19 cellular contexts compared by ENCODE assay signal in genomic region chr14:33668066-33668465, GRCh38.
"Had no signal": no experiment of that assay in that cellular context is flagged by ENCODE, and none has a peak within 500 bp of the region (broad histone marks: within the 10 kb centered on the region; RNA-seq: fewer than 3 reads in every experiment).

No MANE protein-coding gene starts in this region.

- H3K4me1 ChIP-seq: esophagus squamous epithelium, gastrocnemius medialis, heart right ventricle, parathyroid adenoma, sigmoid colon, tibial artery, uterus had no signal

- H3K4me3 Mint-ChIP-seq: activated CD8-positive, alpha-beta T cell treated with anti-CD3 and anti-CD28 coated beads for 36 hours; activated naive CD8-positive, alpha-beta T cell; naive B cell; stimulated activated memory B cell treated with anti-CD40 and anti-IgM and Interleukin-4, amounts not matched to agents 10 μg/mL and 1 μg/mL and 100 μg/mL, for 72 hours; WTC11 had no signal

- H3K4me1 Mint-ChIP-seq: naive B cell; stimulated activated memory B cell treated with anti-CD40 and anti-IgM and Interleukin-4, amounts not matched to agents 10 μg/mL and 1 μg/mL and 100 μg/mL, for 72 hours had no signal

- ATAC-seq: activated CD8-positive, alpha-beta T cell treated with anti-CD3 and anti-CD28 coated beads for 36 hours; gastrocnemius medialis; heart right ventricle; stimulated activated memory B cell treated with anti-CD40 and anti-IgM and Interleukin-4, amounts not matched to agents 10 μg/mL and 1 μg/mL and 100 μg/mL, for 72 hours; WTC11 had no signal

- H3K4me3 ChIP-seq: esophagus squamous epithelium, gastrocnemius medialis, heart right ventricle, sigmoid colon, tibial artery, uterus had no signal

- DNase-seq: activated CD4-positive, alpha-beta T cell treated with anti-CD3 and anti-CD28 coated beads for 4 hours; activated CD8-positive, alpha-beta T cell treated with anti-CD3 and anti-CD28 coated beads for 36 hours; activated gamma-delta T cell; activated T-cell treated with anti-CD3 and anti-CD28 coated beads, Interleukin-2, amount 50 U/mL, for 48 hours; amniotic stem cell; cerebellar nuclear complex; effector CD8-positive, alpha-beta T cell; esophagus squamous epithelium; gastrocnemius medialis; heart right ventricle; naive B cell; sigmoid colon; stimulated activated CD4-positive, alpha-beta T cell treated with anti-CD3 and anti-CD28 coated beads, Interleukin-12 subunit alpha, Interleukin-12 subunit beta, amount 100 ng/mL, for 4 hours; tibial artery; uterus had no signal

- H3K27ac ChIP-seq: esophagus squamous epithelium, gastrocnemius medialis, heart right ventricle, parathyroid adenoma, sigmoid colon, tibial artery, uterus had no signal

- H3K9me3 ChIP-seq: gastrocnemius medialis, sigmoid colon had no signal

- H3K27me3 ChIP-seq: esophagus squamous epithelium, gastrocnemius medialis, heart right ventricle, sigmoid colon, tibial artery, uterus had no signal

- H3K27ac Mint-ChIP-seq: activated CD8-positive, alpha-beta T cell treated with anti-CD3 and anti-CD28 coated beads for 36 hours; activated naive CD8-positive, alpha-beta T cell; naive B cell; stimulated activated memory B cell treated with anti-CD40 and anti-IgM and Interleukin-4, amounts not matched to agents 10 μg/mL and 1 μg/mL and 100 μg/mL, for 72 hours; WTC11 had no signal

- H3K27me3 Mint-ChIP-seq: activated CD8-positive, alpha-beta T cell treated with anti-CD3 and anti-CD28 coated beads for 36 hours; stimulated activated memory B cell treated with anti-CD40 and anti-IgM and Interleukin-4, amounts not matched to agents 10 μg/mL and 1 μg/mL and 100 μg/mL, for 72 hours had no signal

- H3K36me3 ChIP-seq: esophagus squamous epithelium, gastrocnemius medialis, heart right ventricle, sigmoid colon, tibial artery, uterus had no signal

- H3K36me3 Mint-ChIP-seq: activated naive CD8-positive, alpha-beta T cell; naive B cell; stimulated activated memory B cell treated with anti-CD40 and anti-IgM and Interleukin-4, amounts not matched to agents 10 μg/mL and 1 μg/mL and 100 μg/mL, for 72 hours had no signal

- H3K9me3 Mint-ChIP-seq: activated CD8-positive, alpha-beta T cell treated with anti-CD3 and anti-CD28 coated beads for 36 hours had no signal
